In the genomic region with DNA sequence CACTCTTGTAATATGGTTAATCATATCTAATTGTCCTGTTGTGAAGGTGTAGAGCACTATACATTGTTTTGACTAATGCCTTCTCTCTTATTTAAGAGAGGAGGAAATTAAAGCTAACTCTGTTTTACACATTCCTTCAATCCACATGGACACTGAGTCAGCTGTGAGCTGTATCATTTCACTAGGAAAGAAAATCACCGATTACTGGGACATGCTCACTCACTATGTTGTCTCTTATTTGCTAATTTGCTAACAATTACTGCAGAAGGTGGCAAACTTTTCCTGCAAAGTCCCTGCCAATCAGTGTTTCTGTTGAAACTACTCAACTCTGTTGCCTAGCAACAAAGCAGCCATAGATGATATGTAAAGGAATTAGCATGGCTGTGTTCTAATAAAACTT, we compare ENCODE assay signal across 29 cellular contexts.
"Had no signal": no experiment of that assay in that cellular context is flagged by ENCODE, and none has a peak within 500 bp of the region (broad histone marks: within the 10 kb centered on the region; RNA-seq: fewer than 3 reads in every experiment).

No MANE protein-coding gene starts in this region.

- H3K4me3 ChIP-seq: ascending aorta, left ventricle myocardium inferior, lung, sigmoid colon, thoracic aorta, uterus had no signal

- FAIRE-seq: endothelial cell of umbilical vein, islet of Langerhans, small intestine had no signal

- H3K36me3 ChIP-seq: ascending aorta, left ventricle myocardium inferior, neutrophil, sigmoid colon, thoracic aorta, uterus had no signal

- H3K27me3 ChIP-seq: ascending aorta, neutrophil, sigmoid colon, uterus had no signal

- H3K4me1 ChIP-seq: ascending aorta, left ventricle myocardium inferior, sigmoid colon, uterus had no signal

- H3K27ac ChIP-seq: ascending aorta, left ventricle myocardium inferior, neutrophil, sigmoid colon, thoracic aorta, uterus had no signal

- DNase-seq: activated CD4-positive, alpha-beta memory T cell treated with anti-CD3 and anti-CD28 coated beads, Interleukin-2, amount 10 ng/mL, durations not matched to agents 7 days and 5 days; activated CD4-positive, alpha-beta T cell treated with anti-CD3 and anti-CD28 coated beads, Interleukin-2, amount 10 ng/mL, durations not matched to agents 24 days and 14 days; activated CD4-positive, CD25-positive, alpha-beta regulatory T cell treated with anti-CD3 and anti-CD28 coated beads, Interleukin-2, amount 50 U/mL, for 72 hours; activated CD8-positive, alpha-beta memory T cell treated with anti-CD3 and anti-CD28 coated beads, Interleukin-2, amount 50 U/mL, for 48 hours; activated gamma-delta T cell; activated naive CD4-positive, alpha-beta T cell treated with anti-CD3 and anti-CD28 coated beads, Interleukin-2, amount 10 ng/mL, durations not matched to agents 7 days and 5 days; activated naive CD8-positive, alpha-beta T cell treated with anti-CD3 and anti-CD28 coated beads, Interleukin-2, amount 10 ng/mL, durations not matched to agents 7 days and 5 days; activated T-cell treated with anti-CD3 and anti-CD28 coated beads, Interleukin-2, amount 50 U/mL, for 24 hours; cortex of kidney; foreskin melanocyte; left ventricle myocardium inferior; naive B cell; nephron progenitor cell; retina; sigmoid colon; small intestine; stimulated activated CD4-positive, alpha-beta T cell treated with anti-CD3 and anti-CD28 coated beads, Interleukin-4, amount 100 ng/mL, for 24 hours; T-helper 17 cell; T1000; trophoblast cell; uterus had no signal

- H3K9me3 ChIP-seq: ascending aorta, neutrophil, sigmoid colon, thoracic aorta, uterus had no signal

- ATAC-seq: esophagus mucosa; stimulated activated effector memory CD8-positive, alpha-beta T cell treated with anti-CD3 and anti-CD28 coated beads, Interleukin-12 subunit alpha, Interleukin-12 subunit beta, amount 100 ng/mL, for 72 hours; T-helper 17 cell had no signal
